18 cellular contexts compared by ENCODE assay signal in the genomic region with DNA sequence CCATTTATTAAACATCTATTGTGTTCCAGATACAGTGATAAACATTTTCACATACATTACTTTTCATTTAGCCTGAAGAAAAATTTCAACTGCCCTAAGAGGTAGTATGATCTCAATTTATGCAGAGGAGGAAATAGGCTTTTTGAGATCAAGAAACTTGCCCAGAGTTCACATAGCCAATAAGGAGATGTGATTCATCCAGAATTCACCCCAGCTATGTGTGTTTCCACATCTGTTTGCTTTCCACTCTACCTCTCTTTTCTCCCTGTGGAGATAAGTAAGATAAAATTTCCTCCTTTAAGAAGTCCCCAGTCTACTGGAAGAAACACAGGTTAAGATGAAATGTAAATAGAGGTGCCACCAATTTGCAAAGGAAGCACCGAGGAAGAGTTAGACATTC.
"Had no signal": no experiment of that assay in that cellular context is flagged by ENCODE, and none has a peak within 500 bp of the region (broad histone marks: within the 10 kb centered on the region; RNA-seq: fewer than 3 reads in every experiment).

No MANE protein-coding gene starts in this region.

- ATAC-seq: activated CD4-positive, CD25-positive, alpha-beta regulatory T cell treated with anti-CD3 and anti-CD28 coated beads, Interleukin-2, amount 50 U/mL, for 24 hours; esophagus mucosa; left colon; stimulated activated effector memory CD8-positive, alpha-beta T cell treated with anti-CD3 and anti-CD28 coated beads, Interleukin-12 subunit alpha, Interleukin-12 subunit beta, amount 100 ng/mL, for 72 hours; T-cell had no signal

- H3K36me3 ChIP-seq: cardiac muscle cell, neural progenitor cell, thoracic aorta had no signal

- H3K4me3 Mint-ChIP-seq: immature natural killer cell; neural progenitor cell; stimulated activated effector memory CD8-positive, alpha-beta T cell treated with anti-CD3 and anti-CD28 coated beads, Interleukin-12 subunit alpha, Interleukin-12 subunit beta, amount 100 ng/mL, for 72 hours; T-cell had no signal

- H3K9ac ChIP-seq: neural progenitor cell, parathyroid adenoma had no signal

- H3K27me3 ChIP-seq: cardiac muscle cell, neural progenitor cell had no signal

- H3K79me2 ChIP-seq: parathyroid adenoma had no signal

- H3K4me3 ChIP-seq: cardiac muscle cell, dorsolateral prefrontal cortex, lung, neural progenitor cell, thoracic aorta had no signal

- H3K4me2 ChIP-seq: neural progenitor cell had no signal

- H3K4me1 Mint-ChIP-seq: T-cell had no signal

- H3K27ac Mint-ChIP-seq: immature natural killer cell; neural progenitor cell; stimulated activated effector memory CD8-positive, alpha-beta T cell treated with anti-CD3 and anti-CD28 coated beads, Interleukin-12 subunit alpha, Interleukin-12 subunit beta, amount 100 ng/mL, for 72 hours; T-cell had no signal

- DNase-seq: activated CD4-positive, alpha-beta T cell treated with anti-CD3 and anti-CD28 coated beads, Interleukin-2, amount 50 U/mL, for 1 hour; activated naive CD4-positive, alpha-beta T cell treated with Interleukin-2 at 50 U/mL for 16 hours; activated T-cell treated with anti-CD3 and anti-CD28 coated beads for 4 hours; aorta; dorsolateral prefrontal cortex; head of caudate nucleus; immature natural killer cell; left colon; T-cell; T-helper 9 cell had no signal

- H3K9me3 Mint-ChIP-seq: neural progenitor cell; stimulated activated effector memory CD8-positive, alpha-beta T cell treated with anti-CD3 and anti-CD28 coated beads, Interleukin-12 subunit alpha, Interleukin-12 subunit beta, amount 100 ng/mL, for 72 hours had no signal

- H3K36me3 Mint-ChIP-seq: immature natural killer cell; neural progenitor cell; stimulated activated effector memory CD8-positive, alpha-beta T cell treated with anti-CD3 and anti-CD28 coated beads, Interleukin-12 subunit alpha, Interleukin-12 subunit beta, amount 100 ng/mL, for 72 hours; T-cell had no signal

- H3K27ac ChIP-seq: cardiac muscle cell, dorsolateral prefrontal cortex, neural progenitor cell, parathyroid adenoma, thoracic aorta had no signal

- H3K4me1 ChIP-seq: parathyroid adenoma had no signal
